ENCODE assay signal across 1 cellular context in the genomic region with DNA sequence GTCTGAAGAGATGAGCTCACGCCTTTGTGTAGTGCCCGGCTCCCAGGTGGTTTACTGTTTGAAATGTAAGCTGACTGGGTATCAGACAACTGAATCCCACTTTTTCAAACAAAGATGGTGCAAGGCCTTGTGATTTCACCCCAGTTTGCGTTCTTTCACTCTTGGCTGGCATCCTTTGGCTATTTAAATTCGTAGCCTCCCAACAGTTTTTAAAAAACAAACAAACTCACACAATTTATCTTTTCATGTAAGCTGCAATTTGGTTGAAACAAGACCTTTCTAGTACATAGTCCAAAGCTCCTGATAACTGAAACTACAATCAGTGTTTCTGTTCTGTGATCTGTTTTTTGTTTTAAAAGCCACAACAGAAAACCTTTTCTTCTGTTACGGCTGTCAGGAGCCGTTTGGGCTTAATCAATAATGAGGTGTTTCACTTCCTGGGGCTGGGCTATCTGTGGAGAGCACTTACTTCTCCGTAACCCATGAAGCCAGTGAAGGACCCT.
TF ChIP-seq lines count a peak whose summit lies in the region.

No MANE protein-coding gene starts in this region.

TF ChIP-seq in GM12878, 131 proteins besides CTCF, POLR2A, EP300 and RAD21 (continued from another document):
- TF ChIP-seq, protein P1, sequence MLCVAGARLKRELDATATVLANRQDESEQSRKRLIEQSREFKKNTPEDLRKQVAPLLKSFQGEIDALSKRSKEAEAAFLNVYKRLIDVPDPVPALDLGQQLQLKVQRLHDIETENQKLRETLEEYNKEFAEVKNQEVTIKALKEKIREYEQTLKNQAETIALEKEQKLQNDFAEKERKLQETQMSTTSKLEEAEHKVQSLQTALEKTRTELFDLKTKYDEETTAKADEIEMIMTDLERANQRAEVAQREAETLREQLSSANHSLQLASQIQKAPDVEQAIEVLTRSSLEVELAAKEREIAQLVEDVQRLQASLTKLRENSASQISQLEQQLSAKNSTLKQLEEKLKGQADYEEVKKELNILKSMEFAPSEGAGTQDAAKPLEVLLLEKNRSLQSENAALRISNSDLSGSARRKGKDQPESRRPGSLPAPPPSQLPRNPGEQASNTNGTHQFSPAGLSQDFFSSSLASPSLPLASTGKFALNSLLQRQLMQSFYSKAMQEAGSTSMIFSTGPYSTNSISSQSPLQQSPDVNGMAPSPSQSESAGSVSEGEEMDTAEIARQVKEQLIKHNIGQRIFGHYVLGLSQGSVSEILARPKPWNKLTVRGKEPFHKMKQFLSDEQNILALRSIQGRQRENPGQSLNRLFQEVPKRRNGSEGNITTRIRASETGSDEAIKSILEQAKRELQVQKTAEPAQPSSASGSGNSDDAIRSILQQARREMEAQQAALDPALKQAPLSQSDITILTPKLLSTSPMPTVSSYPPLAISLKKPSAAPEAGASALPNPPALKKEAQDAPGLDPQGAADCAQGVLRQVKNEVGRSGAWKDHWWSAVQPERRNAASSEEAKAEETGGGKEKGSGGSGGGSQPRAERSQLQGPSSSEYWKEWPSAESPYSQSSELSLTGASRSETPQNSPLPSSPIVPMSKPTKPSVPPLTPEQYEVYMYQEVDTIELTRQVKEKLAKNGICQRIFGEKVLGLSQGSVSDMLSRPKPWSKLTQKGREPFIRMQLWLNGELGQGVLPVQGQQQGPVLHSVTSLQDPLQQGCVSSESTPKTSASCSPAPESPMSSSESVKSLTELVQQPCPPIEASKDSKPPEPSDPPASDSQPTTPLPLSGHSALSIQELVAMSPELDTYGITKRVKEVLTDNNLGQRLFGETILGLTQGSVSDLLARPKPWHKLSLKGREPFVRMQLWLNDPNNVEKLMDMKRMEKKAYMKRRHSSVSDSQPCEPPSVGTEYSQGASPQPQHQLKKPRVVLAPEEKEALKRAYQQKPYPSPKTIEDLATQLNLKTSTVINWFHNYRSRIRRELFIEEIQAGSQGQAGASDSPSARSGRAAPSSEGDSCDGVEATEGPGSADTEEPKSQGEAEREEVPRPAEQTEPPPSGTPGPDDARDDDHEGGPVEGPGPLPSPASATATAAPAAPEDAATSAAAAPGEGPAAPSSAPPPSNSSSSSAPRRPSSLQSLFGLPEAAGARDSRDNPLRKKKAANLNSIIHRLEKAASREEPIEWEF (IDR thresholded peaks at IDR 0.05; ENCODE audit: insufficient replicate concordance, low read depth, low read length) = peak; percentile 94
- TF ChIP-seq IRF4 (IDR thresholded peaks at IDR 0.05; ENCODE audit: low read depth, low read length) (no peak), HDAC6 (IDR thresholded peaks at IDR 0.05; ENCODE audit: unreplicated experiment) (no peak)
- TF ChIP-seq, protein P2, sequence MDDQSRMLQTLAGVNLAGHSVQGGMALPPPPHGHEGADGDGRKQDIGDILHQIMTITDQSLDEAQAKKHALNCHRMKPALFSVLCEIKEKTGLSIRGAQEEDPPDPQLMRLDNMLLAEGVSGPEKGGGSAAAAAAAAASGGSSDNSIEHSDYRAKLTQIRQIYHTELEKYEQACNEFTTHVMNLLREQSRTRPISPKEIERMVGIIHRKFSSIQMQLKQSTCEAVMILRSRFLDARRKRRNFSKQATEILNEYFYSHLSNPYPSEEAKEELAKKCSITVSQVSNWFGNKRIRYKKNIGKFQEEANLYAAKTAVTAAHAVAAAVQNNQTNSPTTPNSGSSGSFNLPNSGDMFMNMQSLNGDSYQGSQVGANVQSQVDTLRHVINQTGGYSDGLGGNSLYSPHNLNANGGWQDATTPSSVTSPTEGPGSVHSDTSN (IDR thresholded peaks at IDR 0.05; ENCODE audit: insufficient replicate concordance, low read depth, low read length) = peak; percentile 12
